ENCODE assay signal across 9 cellular contexts in genomic region chr10:101694056-101694673, GRCh38. TPM values are rescaled to one million over a fixed set of nuclear protein-coding genes. Genes with fewer than 3 reads are reported as not detected.
DNase-seq lines count a peak whose midpoint lies in the region; ATAC-seq, FAIRE-seq and TF ChIP-seq lines count a peak whose summit lies in the region.
"Had no signal": no experiment of that assay in that cellular context is flagged by ENCODE, and none has a peak within 500 bp of the region (broad histone marks: within the 10 kb centered on the region; RNA-seq: fewer than 3 reads in every experiment).

No MANE protein-coding gene starts in this region.

- DNase-seq in CD1c-positive myeloid dendritic cell (ENCODE audit: extremely low spot score): peak; percentile 39
- DNase-seq in GM19239 (ENCODE audit: insufficient read length, low spot score): peak; percentile 53
- peak; percentile 60 to 82 for DNase-seq in SJSA1 (ENCODE audit: low read depth in 1 of 2, low spot score in 2 of 2)
- DNase-seq in activated naive CD8-positive, alpha-beta T cell treated with anti-CD3 and anti-CD28 coated beads for 36 hours: peak; percentile 79
- peak; percentile 78 for DNase-seq in cardiac septum (ENCODE audit: low spot score)
- peak; percentile 34 to 93 (median 65) for DNase-seq in posterior cingulate gyrus
- DNase-seq in upper lobe of left lung: peak; percentile 67 to 94

- peaks cover 40% of the 10 kb centered on the region for H3K4me1 Mint-ChIP-seq in activated naive CD8-positive, alpha-beta T cell treated with anti-CD3 and anti-CD28 coated beads for 36 hours

- ATAC-seq in HG03442 (IDR thresholded peaks at IDR 0.05; ENCODE audit: unreplicated experiment): peak; percentile 58
- peak; percentile 90 to 91 for ATAC-seq in upper lobe of left lung (ENCODE audit: low FRiP score in 2 of 2)

- no peaks in the 10 kb centered on the region for H3K27me3 Mint-ChIP-seq in activated naive CD8-positive, alpha-beta T cell treated with anti-CD3 and anti-CD28 coated beads for 36 hours

- intact Hi-C loops in cardiac septum (cut with DNase I) (no loop called here), posterior cingulate gyrus (cut with DNase I) (loop anchor here (10.0 kb wide), 1 partner anchor 89 kb away; no protein-coding TSS in a partner anchor)

- TF ChIP-seq CTCF in upper lobe of left lung (IDR thresholded peaks at IDR 0.05): no peak

- H3K9me3 ChIP-seq in SJSA1 (replicated peaks) (no peaks in the 10 kb centered on the region), upper lobe of left lung (no peaks in the 10 kb centered on the region)

- WGBS in upper lobe of left lung, 2 donors: 1% methylated on average over 19 to 33 of the region's 60 CpGs

- H3K36me3 ChIP-seq in SJSA1 (peaks cover 14% of the 10 kb centered on the region), upper lobe of left lung (no peaks in the 10 kb centered on the region)

- no peak for TF ChIP-seq EP300 in upper lobe of left lung (IDR thresholded peaks at IDR 0.05)

- H3K27ac ChIP-seq in SJSA1 (peak overlapping the region; percentile 95), upper lobe of left lung (peak overlapping the region; percentile 95 to 100 (median 99))

- H3K4me3 Mint-ChIP-seq in activated naive CD8-positive, alpha-beta T cell treated with anti-CD3 and anti-CD28 coated beads for 36 hours: peak overlapping the region; percentile 97

- H3K36me3 Mint-ChIP-seq in activated naive CD8-positive, alpha-beta T cell treated with anti-CD3 and anti-CD28 coated beads for 36 hours: peaks cover 10% of the 10 kb centered on the region

- H3K4me3 ChIP-seq in SJSA1 (peak overlapping the region; percentile 70), upper lobe of left lung (peak overlapping the region; percentile 43 to 94 (median 81))

- peak overlapping the region; percentile 99 for H3K27ac Mint-ChIP-seq in activated naive CD8-positive, alpha-beta T cell treated with anti-CD3 and anti-CD28 coated beads for 36 hours

- H3K9me3 Mint-ChIP-seq in activated naive CD8-positive, alpha-beta T cell treated with anti-CD3 and anti-CD28 coated beads for 36 hours: no peaks in the 10 kb centered on the region

- H3K27me3 ChIP-seq in SJSA1 (replicated peaks) (no peaks in the 10 kb centered on the region), upper lobe of left lung (no peaks in the 10 kb centered on the region)

- FAIRE-seq in GM19239 (lab: Jason Lieb, UNC): peak; percentile 52
- FAIRE-seq: islet of Langerhans had no signal

- H3K4me1 ChIP-seq in SJSA1 (replicated peaks) (peaks cover 23% of the 10 kb centered on the region), upper lobe of left lung (peaks cover 23 to 51% (median 43%) of the 10 kb centered on the region in 4 donors)

- TF ChIP-seq POLR2A in upper lobe of left lung (IDR thresholded peaks at IDR 0.05): peak in 1 of 4 donors; percentile 29

RNA-seq across cellular contexts. Expression of gene FBXW4, which starts 0.8 kb away (rescaled TPM):
- total RNA-seq in SJSA1 (2014; rRNA removed; shearing (Covaris generic)): 14.1 and 14.2 TPM in 2 replicates
- 10 to 100 TPM; 29.5 to 34.0 TPM for total RNA-seq in activated naive CD8-positive, alpha-beta T cell treated with anti-CD3 and anti-CD28 coated beads for 36 hours
- total RNA-seq in cardiac septum (108 TPM), upper lobe of left lung (100 to 1,000 TPM in 2 of 6 donors, 10 to 100 TPM in 4; 75.2 to 223 (median 88.5) TPM)

Comparison
In these comparisons a context has a peak if more than half of its experiments do, and no peak if none do; other contexts are left out.
1. Peak in every context shown above with its lines: DNase-seq, ATAC-seq, H3K4me3 ChIP-seq and H3K27ac ChIP-seq.